1 cellular context compared by ENCODE assay signal in genomic region chr15:35130245-35130644, GRCh38.
TF ChIP-seq lines count a peak whose summit lies in the region.

No MANE protein-coding gene starts in this region.

TF ChIP-seq in HepG2, 621 proteins besides CTCF, POLR2A, EP300 and RAD21 (continued from another document):
- TF ChIP-seq LCORL (IDR thresholded peaks at IDR 0.05) (no peak), LCORL (CRISPR knock-in tag; IDR thresholded peaks at IDR 0.05) (no peak)
TF ChIP-seq in HepG2: peak in this region for 1.
